ENCODE assay signal across 19 cellular contexts in genomic region chr2:133716166-133716565, GRCh38.
"Had no signal": no experiment of that assay in that cellular context is flagged by ENCODE, and none has a peak within 500 bp of the region (broad histone marks: within the 10 kb centered on the region; RNA-seq: fewer than 3 reads in every experiment).

No MANE protein-coding gene starts in this region.

- H3K27ac ChIP-seq: SJSA1, SK-N-MC had no signal

- H3K4me3 ChIP-seq: MG63, SJSA1, SK-N-MC had no signal

- DNase-seq: KBM-7, MG63, NCI-H1092, NCI-H1105 treated with DMSO at 0.1 percent for 48 hours, NCI-H1417 treated with DMSO at 0.1 percent for 48 hours, NCI-H146, NCI-H1694 treated with DMSO at 0.1 percent for 48 hours, NCI-H1930, NCI-H2081, NCI-H2107, NCI-H2227 treated with DMSO at 0.1 percent for 48 hours, NCI-H524, NCI-H526 treated with DMSO at 0.1 percent for 48 hours, NCI-H774, Right ventricle myocardium superior, RPMI8226, SIG-M5 had no signal

- H3K36me3 ChIP-seq: MG63, SJSA1 had no signal

- H3K9me3 ChIP-seq: MG63, SJSA1 had no signal

- H3K27me3 ChIP-seq: MG63, SJSA1 had no signal
